ENCODE assay signal across 6 cellular contexts in genomic region chr1:207049514-207049913, GRCh38. TPM values are rescaled to one million over a fixed set of nuclear protein-coding genes. Genes with fewer than 3 reads are reported as not detected.
DNase-seq lines count a peak whose midpoint lies in the region; ATAC-seq, FAIRE-seq and TF ChIP-seq lines count a peak whose summit lies in the region.

No MANE protein-coding gene starts in this region.

- in situ Hi-C loops in Panc1 (cut with HindIII; ENCODE audit: low pct_unique_long_range_greater_than_20kb, low sequenced_read_pairs): no loop called here

- CTCF ChIA-PET in A673 (lab: Charles Lee) (no interaction called here), Panc1 (lab: Charles Lee) (no interaction called here)

- no peak for FAIRE-seq in small intestine (lab: Jason Lieb, UNC)

- H3K4me3 ChIP-seq in A673 (ENCODE audit: low read depth, low read length, poor library complexity, severe bottlenecking) (peak overlapping the region; percentile 82), Panc1 (ENCODE audit: low read depth in 2 of 2, low read length in 2 of 2) (peak overlapping the region; percentile 98 to 100), iPS-18c (ENCODE audit: insufficient read depth, low read depth, low read length) (peak overlapping the region; percentile 100; the same call in 1 of the 2 replicates), small intestine (ENCODE audit: low read depth in 1 of 2, low read length in 2 of 2) (peak overlapping the region in 1 of 2 donors; percentile 86)

- intact Hi-C loops in A673 (cut with micrococcal nuclease; ENCODE audit: unreplicated experiment) (no loop called here), Panc1 (cut with micrococcal nuclease; ENCODE audit: unreplicated experiment) (no loop called here)

- H3K36me3 ChIP-seq in A673 (ENCODE audit: insufficient read depth, low read length, poor library complexity, severe bottlenecking) (peaks cover 27% of the 10 kb centered on the region), Panc1 (ENCODE audit: control insufficient read depth, insufficient read depth, low read length) (peaks cover 21% of the 10 kb centered on the region), small intestine (ENCODE audit: control insufficient read depth in 2 of 2, insufficient read depth in 2 of 2, low read length in 2 of 2) (peaks cover 3 to 4% of the 10 kb centered on the region in 2 donors)

- TF ChIP-seq CTCF in A673 (conservative IDR thresholded peaks at IDR 0.05; ENCODE audit: low read depth, low read length) (no peak), Panc1 (IDR thresholded peaks at IDR 0.05) (no peak)

- no peak overlapping the region for H3K27ac ChIP-seq in A673 (ENCODE audit: low read depth, low read length, poor library complexity, severe bottlenecking)
- H3K27ac ChIP-seq in Panc1 (ENCODE audit: low read length): peak overlapping the region; percentile 97
- no peak overlapping the region for H3K27ac ChIP-seq in small intestine (ENCODE audit: low read depth in 1 of 2, low read length in 1 of 2)

- no peaks in the 10 kb centered on the region for H3K9me3 ChIP-seq in A673 (ENCODE audit: low read depth, low read length, poor library complexity, severe bottlenecking)
- no peaks in the 10 kb centered on the region for H3K9me3 ChIP-seq in Panc1 (ENCODE audit: control insufficient read depth, insufficient read depth, low read depth, low read length)
- peaks cover 2% of the 10 kb centered on the region for H3K9me3 ChIP-seq in iPS-18c (ENCODE audit: control insufficient read depth, insufficient read depth, low read length)
- H3K9me3 ChIP-seq in small intestine (ENCODE audit: control insufficient read depth, low read depth): no peaks in the 10 kb centered on the region

- H3K27me3 ChIP-seq in A673 (replicated peaks; ENCODE audit: insufficient read depth, low read depth, low read length, poor library complexity) (no peaks in the 10 kb centered on the region), Panc1 (ENCODE audit: control insufficient read depth, insufficient read depth, low read length) (no peaks in the 10 kb centered on the region), small intestine (ENCODE audit: control insufficient read depth in 2 of 2, insufficient read depth in 2 of 2, low read length in 2 of 2) (no peaks in the 10 kb centered on the region)

- POLR2A ChIA-PET in A673 (lab: Charles Lee; ENCODE audit: low non-redundant PET) (interaction anchor here (0.9 kb wide), 1 partner anchor 514 kb away, joined by 3 read pairs; no protein-coding TSS in a partner anchor), Panc1 (lab: Charles Lee) (no interaction called here)

- ATAC-seq in Panc1: no peak

- no peak for DNase-seq in A673 (ENCODE audit: low spot score)
- DNase-seq in Panc1 (ENCODE audit: low read depth, low spot score): no peak
- DNase-seq in small intestine: no peak
- DNase-seq in medulla oblongata (ENCODE audit: extremely low spot score): no peak
- DNase-seq in GF-D8 (lab: John Stamatoyannopoulos, UW): no peak

- peaks cover 18% of the 10 kb centered on the region for H3K4me1 ChIP-seq in A673 (ENCODE audit: insufficient read depth, low read length, poor library complexity, severe bottlenecking)
- H3K4me1 ChIP-seq in Panc1 (ENCODE audit: control insufficient read depth, insufficient read depth, low read length): peaks cover 14% of the 10 kb centered on the region
- peaks cover 1 to 8% of the 10 kb centered on the region in 2 donors for H3K4me1 ChIP-seq in small intestine (ENCODE audit: control insufficient read depth in 2 of 2, insufficient read depth in 1 of 2, low read depth in 1 of 2, low read length in 1 of 2)

- 28 to 56% (median 37%) methylated on average over 8 of the region's 8 CpGs for WGBS in small intestine, 3 donors

- no TSS peak for BruUV-seq in A673 (replicated peaks; lab: Mats Ljungman, UMichigan)
- no TSS peak for BruUV-seq in Panc1 (replicated peaks; lab: Mats Ljungman, UMichigan)

RNA-seq across cellular contexts. Expression of gene YOD1, which starts 1.5 kb away (rescaled TPM):
- total RNA-seq in A673 (2021): 12.0 and 12.6 TPM in 2 replicates
- 7.1 TPM for total RNA-seq in Panc1 (2021; ENCODE audit: unreplicated experiment)
- polyA plus RNA-seq in Panc1 (2012; ENCODE audit: insufficient read length): 1.6 TPM
- polyA plus RNA-seq in small intestine: 1 to 10 TPM; 1.9 to 2.7 (median 2.7) TPM

RNA-seq across cellular contexts. Expression of gene PFKFB2, which starts 3.6 kb away (rescaled TPM):
- total RNA-seq in A673 (2021): 7.6 and 8.5 TPM in 2 replicates
- total RNA-seq in Panc1 (2021; ENCODE audit: unreplicated experiment): 35.6 TPM
- polyA plus RNA-seq in Panc1 (2012; ENCODE audit: insufficient read length): 12.0 TPM
- polyA plus RNA-seq in small intestine: 10 to 100 TPM; 20.0 to 38.5 (median 23.4) TPM

RNA-seq across cellular contexts. Expression of gene C1orf116, which starts 17.0 kb away (rescaled TPM):
- 0.09 and 0.13 TPM in 2 replicates for total RNA-seq in A673 (2021)
- 0.08 TPM for total RNA-seq in Panc1 (2021; ENCODE audit: unreplicated experiment)
- not detected for polyA plus RNA-seq in Panc1 (2012; ENCODE audit: insufficient read length)
- polyA plus RNA-seq in small intestine: 10 to 100 TPM in 2 of 3 donors, 1 to 10 TPM in 1; 9.8 to 29.7 (median 18.9) TPM

RNA-seq across cellular contexts. Expression of gene C4BPB, which starts 39.1 kb away (rescaled TPM):
- total RNA-seq in A673 (2021) (not detected in 2 replicates), Panc1 (2021; ENCODE audit: unreplicated experiment) (0.62 TPM)
- 1.0 TPM for polyA plus RNA-seq in Panc1 (2012; ENCODE audit: insufficient read length)
- 10 to 100 TPM in 2 of 3 donors, 1 to 10 TPM in 1; 8.6 to 27.3 (median 17.2) TPM for polyA plus RNA-seq in small intestine

RNA-seq across cellular contexts. Expression of gene C4BPA, which starts 54.5 kb away (rescaled TPM):
- total RNA-seq in A673 (2021) (not detected in 2 replicates), Panc1 (2021; ENCODE audit: unreplicated experiment) (0.26 TPM)
- not detected for polyA plus RNA-seq in Panc1 (2012; ENCODE audit: insufficient read length)
- under 1 TPM in 2 of 3 donors, not detected in 1; 0.07 to 0.22 TPM for polyA plus RNA-seq in small intestine
